In genomic region chr13:78317030-78317429, GRCh38 we compare ENCODE assay signal across 1 cellular context.
TF ChIP-seq lines count a peak whose summit lies in the region.

No MANE protein-coding gene starts in this region.

TF ChIP-seq in WTC11, 78 proteins besides CTCF, POLR2A, EP300 and RAD21 (continued from another document):
- TF ChIP-seq ZNF281 (CRISPR knock-in tag; IDR thresholded peaks at IDR 0.05) (no peak), GRHL2 (CRISPR knock-in tag; IDR thresholded peaks at IDR 0.05; ENCODE audit: insufficient replicate concordance, severe bottlenecking) (no peak), PRDM15 (CRISPR knock-in tag; IDR thresholded peaks at IDR 0.05) (no peak), TP53 (CRISPR knock-in tag; IDR thresholded peaks at IDR 0.05) (no peak), GABPB1 (CRISPR knock-in tag; IDR thresholded peaks at IDR 0.05) (no peak)
